ENCODE assay signal across 11 cellular contexts in the genomic region with DNA sequence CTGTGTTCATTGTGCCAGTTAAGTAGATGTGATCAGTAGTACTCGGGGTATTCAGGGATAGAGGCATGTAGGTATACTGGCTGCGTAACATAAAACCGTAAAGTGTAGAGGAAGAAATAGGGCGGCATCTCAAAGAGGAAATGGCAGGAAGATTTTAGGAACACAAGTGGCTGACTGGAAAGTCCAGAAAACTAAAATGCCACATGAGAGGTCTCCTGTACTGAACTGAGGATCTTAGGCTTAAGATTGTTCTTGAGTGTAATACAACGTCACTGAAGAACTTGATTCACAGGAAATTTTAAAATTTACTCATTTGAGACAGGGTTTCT. TPM values are rescaled to one million over a fixed set of nuclear protein-coding genes. Genes with fewer than 3 reads are reported as not detected.
DNase-seq lines count a peak whose midpoint lies in the region; ATAC-seq and TF ChIP-seq lines count a peak whose summit lies in the region.
"Had no signal": no experiment of that assay in that cellular context is flagged by ENCODE, and none has a peak within 500 bp of the region (broad histone marks: within the 10 kb centered on the region; RNA-seq: fewer than 3 reads in every experiment).

No MANE protein-coding gene starts in this region.

- no peak overlapping the region for H3K9ac ChIP-seq in H9 (ENCODE audit: extremely low read depth, insufficient read length, low read length)

- H3K9me3 Mint-ChIP-seq in H9, result no peaks in the 10 kb centered on the region
- no peaks in the 10 kb centered on the region for H3K9me3 Mint-ChIP-seq in activated naive CD8-positive, alpha-beta T cell treated with anti-CD3 and anti-CD28 coated beads, Interleukin-2, amount 10 ng/mL, durations not matched to agents 7 days and 5 days

- H3K36me3 Mint-ChIP-seq in H9 (ENCODE audit: insufficient read depth in 1 of 3, low read depth in 3 of 3), result peaks cover 23 to 42% (median 40%) of the 10 kb centered on the region in 3 experiments
- H3K36me3 Mint-ChIP-seq in activated naive CD8-positive, alpha-beta T cell treated with anti-CD3 and anti-CD28 coated beads, Interleukin-2, amount 10 ng/mL, durations not matched to agents 7 days and 5 days, result peaks cover 36% of the 10 kb centered on the region

- peaks cover 2% of the 10 kb centered on the region; the same call in 1 of the 2 replicates for H3K4me1 ChIP-seq in H9 (ENCODE audit: insufficient read depth, low read length)
- H3K4me1 ChIP-seq in muscle layer of duodenum (ENCODE audit: control insufficient read depth in 1 of 2, insufficient read depth in 2 of 2, low read length in 2 of 2), result peaks cover 6 to 38% of the 10 kb centered on the region in 2 donors
- peaks cover 0 to 71% (median 32%) of the 10 kb centered on the region in 12 donors for H3K4me1 ChIP-seq in heart left ventricle

- H4K8ac ChIP-seq in H9 (replicated peaks; ENCODE audit: insufficient read length, low read depth, low read length), result no peak overlapping the region

- H2BK5ac ChIP-seq in H9 (ENCODE audit: insufficient read length, low read length), result no peak overlapping the region

- H4K91ac ChIP-seq in H9 (ENCODE audit: insufficient read length, low read depth, low read length), result no peak overlapping the region

- H3K14ac ChIP-seq in H9 (ENCODE audit: insufficient read depth, low read length), result no peak overlapping the region

- no peak overlapping the region for H3K56ac ChIP-seq in H9 (ENCODE audit: insufficient read length, low read depth, low read length)

- no peak overlapping the region for H3K4me3 Mint-ChIP-seq in H9
- no peak overlapping the region for H3K4me3 Mint-ChIP-seq in activated naive CD8-positive, alpha-beta T cell treated with anti-CD3 and anti-CD28 coated beads, Interleukin-2, amount 10 ng/mL, durations not matched to agents 7 days and 5 days

- no CpG with 5 or more reads among the region's 5 CpGs for WGBS in H9 (ENCODE audit: extremely low coverage, insufficient read length, low lambda C conversion rate)
- 88 to 93% (median 92%) methylated on average over 5 of the region's 5 CpGs for WGBS in heart left ventricle, 4 donors

- peaks cover 31 to 38% of the 10 kb centered on the region in 2 experiments for H3K4me1 Mint-ChIP-seq in H9
- peaks cover 65% of the 10 kb centered on the region for H3K4me1 Mint-ChIP-seq in activated naive CD8-positive, alpha-beta T cell treated with anti-CD3 and anti-CD28 coated beads, Interleukin-2, amount 10 ng/mL, durations not matched to agents 7 days and 5 days

- peaks cover 7% of the 10 kb centered on the region for H3K23me2 ChIP-seq in H9 (ENCODE audit: insufficient read length, low read depth, low read length, poor library complexity, severe bottlenecking)

- no peak overlapping the region for H3K18ac ChIP-seq in H9 (ENCODE audit: insufficient read length, low read depth, low read length)

- TF ChIP-seq POLR2A in heart left ventricle (IDR thresholded peaks at IDR 0.05), result no peak

- H3K4me3 ChIP-seq in AG04450 (ENCODE audit: low read depth, low read length), result no peak overlapping the region
- H3K4me3 ChIP-seq in muscle layer of duodenum (ENCODE audit: low read depth in 1 of 2, low read length in 2 of 2), result peak overlapping the region in 1 of 2 donors; percentile 21
- H3K4me3 ChIP-seq in heart left ventricle, result peak overlapping the region in 1 of 12 donors; percentile 6

- POLR2A ChIA-PET in AG04450 (lab: Yijun Ruan, JAX), result no interaction called here
- POLR2A ChIA-PET in activated naive CD8-positive, alpha-beta T cell treated with anti-CD3 and anti-CD28 coated beads, Interleukin-2, amount 10 ng/mL, durations not matched to agents 7 days and 5 days (lab: Charles Lee), result interaction anchor here (2.1 kb wide), 1 partner anchor 8 kb away, joined by 8 read pairs; a partner anchor contains a TSS

- no peak overlapping the region for H2AK5ac ChIP-seq in H9 (ENCODE audit: insufficient read length, low read length)

- H3K27me3 ChIP-seq in AG04450 (ENCODE audit: control insufficient read depth, insufficient read depth, low read length) (no peaks in the 10 kb centered on the region), H9 (ENCODE audit: insufficient read depth, low read length) (no peaks in the 10 kb centered on the region), muscle layer of duodenum (ENCODE audit: low read depth, low read length) (no peaks in the 10 kb centered on the region), heart left ventricle (no peaks in the 10 kb centered on the region)

- ATAC-seq in activated naive CD8-positive, alpha-beta T cell treated with anti-CD3 and anti-CD28 coated beads, Interleukin-2, amount 10 ng/mL, durations not matched to agents 7 days and 5 days (ENCODE audit: low read depth), result no peak
- ATAC-seq in GM19351 (IDR thresholded peaks at IDR 0.05; ENCODE audit: unreplicated experiment) (no peak), heart left ventricle (no peak)

- TF ChIP-seq CTCF in AG04450 (IDR thresholded peaks at IDR 0.05; ENCODE audit: low read depth, low read length) (no peak), H9 (conservative IDR thresholded peaks at IDR 0.05) (no peak), heart left ventricle (IDR thresholded peaks at IDR 0.05) (no peak)

- H2BK120ac ChIP-seq in H9 (ENCODE audit: low read depth, low read length, poor library complexity, severe bottlenecking), result no peak overlapping the region

- no peak overlapping the region for H4K5ac ChIP-seq in H9 (ENCODE audit: insufficient read length, low read depth, low read length)

- intact Hi-C loops in heart left ventricle (cut with DNase I), result no loop called here

- H4K20me1 ChIP-seq in H9 (ENCODE audit: control insufficient read depth, insufficient read depth, insufficient read length), result no peaks in the 10 kb centered on the region

- H2BK12ac ChIP-seq in H9 (ENCODE audit: insufficient read length, low read depth, low read length), result no peak overlapping the region

- H3T11ph ChIP-seq in H9 (ENCODE audit: low read length), result no peak overlapping the region

- CTCF ChIA-PET in AG04450 (lab: Charles Lee), result interaction anchor here (1.9 kb wide), 1 partner anchor 15 kb away, joined by 8 read pairs; no protein-coding TSS in a partner anchor

- H3K36me3 ChIP-seq in muscle layer of duodenum (ENCODE audit: control insufficient read depth in 1 of 2, insufficient read depth in 2 of 2, low read length in 2 of 2), result peaks cover 33 to 50% of the 10 kb centered on the region in 2 donors
- peaks cover under 1 to 53% (median 43%) of the 10 kb centered on the region in 9 donors for H3K36me3 ChIP-seq in heart left ventricle

- H3K27ac Mint-ChIP-seq in H9, result peak overlapping the region in 2 of 3 experiments; percentile 2 to 58; a peak in 3 of 7 replicates
- H3K27ac Mint-ChIP-seq in activated naive CD8-positive, alpha-beta T cell treated with anti-CD3 and anti-CD28 coated beads, Interleukin-2, amount 10 ng/mL, durations not matched to agents 7 days and 5 days, result peak overlapping the region; percentile 80

- no peak overlapping the region for H2AFZ ChIP-seq in H9 (ENCODE audit: low read length)

- no peak overlapping the region for H2BK20ac ChIP-seq in H9 (ENCODE audit: low read depth, low read length, poor library complexity, severe bottlenecking)

- no peak overlapping the region for H3K4me2 ChIP-seq in H9 (ENCODE audit: insufficient read depth, insufficient read length, low read length)

- no peak for DNase-seq in AG04450 (ENCODE audit: low read depth, low spot score)
- DNase-seq in H9, result no peak
- DNase-seq in activated naive CD8-positive, alpha-beta T cell treated with anti-CD3 and anti-CD28 coated beads, Interleukin-2, amount 10 ng/mL, durations not matched to agents 7 days and 5 days, result no peak
- no peak for DNase-seq in DMS79 treated with DMSO at 0.1 percent for 48 hours (lab: John Stamatoyannopoulos, UW)
- DNase-seq in heart left ventricle, result no peak
- DNase-seq in stimulated activated CD4-positive, alpha-beta T cell treated with anti-CD3 and anti-CD28 coated beads, Interleukin-4, amount 100 ng/mL, for 4 hours, result no peak
- DNase-seq: effector CD4-positive, alpha-beta T cell; NCI-H526; stimulated activated CD4-positive, alpha-beta T cell treated with anti-CD3 and anti-CD28 coated beads, Interleukin-2, amount 100 ng/mL, for 48 hours had no signal

- no peak overlapping the region for H2BK15ac ChIP-seq in H9 (ENCODE audit: low read depth, low read length)

- H3K9me3 ChIP-seq in AG04450 (ENCODE audit: control insufficient read depth, insufficient read depth, low read length) (no peaks in the 10 kb centered on the region), H9 (ENCODE audit: control insufficient read depth, low read depth, low read length) (no peaks in the 10 kb centered on the region), muscle layer of duodenum (ENCODE audit: control insufficient read depth in 1 of 2, low read length in 2 of 2) (no peaks in the 10 kb centered on the region), heart left ventricle (no peaks in the 10 kb centered on the region)

- no peaks in the 10 kb centered on the region for H3K79me2 ChIP-seq in H9 (ENCODE audit: insufficient read depth, low read length)

- peaks cover 13% of the 10 kb centered on the region for H3K27me3 Mint-ChIP-seq in H9 (ENCODE audit: low read depth)
- no peaks in the 10 kb centered on the region for H3K27me3 Mint-ChIP-seq in activated naive CD8-positive, alpha-beta T cell treated with anti-CD3 and anti-CD28 coated beads, Interleukin-2, amount 10 ng/mL, durations not matched to agents 7 days and 5 days

- peak overlapping the region; percentile 43 for H3K27ac ChIP-seq in AG04450 (ENCODE audit: low read depth, low read length)
- no peak overlapping the region for H3K27ac ChIP-seq in H9 (ENCODE audit: insufficient read length, low read depth, low read length)
- H3K27ac ChIP-seq in muscle layer of duodenum (ENCODE audit: low read length), result peak overlapping the region; percentile 54
- H3K27ac ChIP-seq in heart left ventricle, result peak overlapping the region in 1 of 12 donors; percentile 77

- no peak overlapping the region for H3K4ac ChIP-seq in H9 (ENCODE audit: low read depth, low read length)

- no peaks in the 10 kb centered on the region for H3K79me1 ChIP-seq in H9 (ENCODE audit: insufficient read depth, low read depth, low read length, poor library complexity, severe bottlenecking)

- no peak overlapping the region for H3K23ac ChIP-seq in H9 (ENCODE audit: insufficient read length, low read depth, low read length)

RNA-seq across cellular contexts. Expression of a gene that starts 2.3 kb away (rescaled TPM):
- polyA plus RNA-seq in AG04450 (2011; rRNA removed), result 5.1 and 6.4 TPM in 2 replicates
- 9.1 TPM in 2 replicates for polyA minus RNA-seq in AG04450 (2011; rRNA and poly(A)+ RNA removed)
- 3.8 and 4.5 TPM in 2 replicates for total RNA-seq in H9 (2021)
- total RNA-seq in activated naive CD8-positive, alpha-beta T cell treated with anti-CD3 and anti-CD28 coated beads, Interleukin-2, amount 10 ng/mL, durations not matched to agents 7 days and 5 days, result 1 to 10 TPM; 7.9 to 8.2 TPM
- total RNA-seq in heart left ventricle, result 10 to 100 TPM in 3 of 9 donors, 1 to 10 TPM in 6; 4.1 to 17.1 (median 9.0) TPM
- polyA plus RNA-seq in heart left ventricle, result 1 to 10 TPM; 2.5 to 5.7 TPM

RNA-seq across cellular contexts. Expression of a gene that starts 7.7 kb away (rescaled TPM):
- polyA plus RNA-seq in AG04450 (2011; rRNA removed) (1,252 and 1,562 TPM in 2 replicates), heart left ventricle (1,000 to 10,000 TPM; 1,426 to 1,760 TPM)
- polyA minus RNA-seq in AG04450 (2011; rRNA and poly(A)+ RNA removed), result 125 and 159 TPM in 2 replicates
- total RNA-seq in H9 (2021) (1,563 and 1,572 TPM in 2 replicates), heart left ventricle (100 to 1,000 TPM; 374 to 941 (median 729) TPM)
- 1,000 to 10,000 TPM; 1,037 to 1,049 TPM for total RNA-seq in activated naive CD8-positive, alpha-beta T cell treated with anti-CD3 and anti-CD28 coated beads, Interleukin-2, amount 10 ng/mL, durations not matched to agents 7 days and 5 days
